ENCODE assay signal across 1 cellular context in genomic region chr1:193058529-193059281, GRCh38.
TF ChIP-seq lines count a peak whose summit lies in the region.

No MANE protein-coding gene starts in this region.

TF ChIP-seq in GM12878, 131 proteins besides CTCF, POLR2A, EP300 and RAD21 (continues in another document):
- no peak for TF ChIP-seq SP1 (IDR thresholded peaks at IDR 0.05; ENCODE audit: low read depth, low read length)
- TF ChIP-seq TAF1 (IDR thresholded peaks at IDR 0.05; ENCODE audit: borderline replicate concordance, low read depth, low read length) = peak; percentile 83
- no peak for TF ChIP-seq ZNF384 (IDR thresholded peaks at IDR 0.05; ENCODE audit: borderline replicate concordance, low read depth, low read length)
- no peak for TF ChIP-seq SMAD1 (IDR thresholded peaks at IDR 0.05; ENCODE audit: low read depth, partially characterized antibody)
- no peak for TF ChIP-seq TCF3 (IDR thresholded peaks at IDR 0.05; ENCODE audit: borderline replicate concordance, insufficient read depth, low read depth, low read length)
- TF ChIP-seq JUND (IDR thresholded peaks at IDR 0.05; ENCODE audit: low read depth, low read length) = no peak
- TF ChIP-seq, protein P1, sequence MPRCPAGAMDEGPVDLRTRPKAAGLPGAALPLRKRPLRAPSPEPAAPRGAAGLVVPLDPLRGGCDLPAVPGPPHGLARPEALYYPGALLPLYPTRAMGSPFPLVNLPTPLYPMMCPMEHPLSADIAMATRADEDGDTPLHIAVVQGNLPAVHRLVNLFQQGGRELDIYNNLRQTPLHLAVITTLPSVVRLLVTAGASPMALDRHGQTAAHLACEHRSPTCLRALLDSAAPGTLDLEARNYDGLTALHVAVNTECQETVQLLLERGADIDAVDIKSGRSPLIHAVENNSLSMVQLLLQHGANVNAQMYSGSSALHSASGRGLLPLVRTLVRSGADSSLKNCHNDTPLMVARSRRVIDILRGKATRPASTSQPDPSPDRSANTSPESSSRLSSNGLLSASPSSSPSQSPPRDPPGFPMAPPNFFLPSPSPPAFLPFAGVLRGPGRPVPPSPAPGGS (IDR thresholded peaks at IDR 0.05; ENCODE audit: borderline replicate concordance, insufficient read depth, low read depth, low read length, poor library complexity, severe bottlenecking) = no peak
- no peak for TF ChIP-seq WRNIP1 (IDR thresholded peaks at IDR 0.05; ENCODE audit: borderline replicate concordance, low read depth, low read length)
- TF ChIP-seq CBX5 (IDR thresholded peaks at IDR 0.05; ENCODE audit: low read depth) = 0 out of 2 replicates have a peak, but pooled peaks have one; percentile 18
- TF ChIP-seq ZNF217 (IDR thresholded peaks at IDR 0.05) = no peak
- TF ChIP-seq, protein P2, sequence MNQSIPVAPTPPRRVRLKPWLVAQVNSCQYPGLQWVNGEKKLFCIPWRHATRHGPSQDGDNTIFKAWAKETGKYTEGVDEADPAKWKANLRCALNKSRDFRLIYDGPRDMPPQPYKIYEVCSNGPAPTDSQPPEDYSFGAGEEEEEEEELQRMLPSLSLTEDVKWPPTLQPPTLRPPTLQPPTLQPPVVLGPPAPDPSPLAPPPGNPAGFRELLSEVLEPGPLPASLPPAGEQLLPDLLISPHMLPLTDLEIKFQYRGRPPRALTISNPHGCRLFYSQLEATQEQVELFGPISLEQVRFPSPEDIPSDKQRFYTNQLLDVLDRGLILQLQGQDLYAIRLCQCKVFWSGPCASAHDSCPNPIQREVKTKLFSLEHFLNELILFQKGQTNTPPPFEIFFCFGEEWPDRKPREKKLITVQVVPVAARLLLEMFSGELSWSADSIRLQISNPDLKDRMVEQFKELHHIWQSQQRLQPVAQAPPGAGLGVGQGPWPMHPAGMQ (IDR thresholded peaks at IDR 0.05; ENCODE audit: borderline replicate concordance) = no peak
- TF ChIP-seq, protein P3, sequence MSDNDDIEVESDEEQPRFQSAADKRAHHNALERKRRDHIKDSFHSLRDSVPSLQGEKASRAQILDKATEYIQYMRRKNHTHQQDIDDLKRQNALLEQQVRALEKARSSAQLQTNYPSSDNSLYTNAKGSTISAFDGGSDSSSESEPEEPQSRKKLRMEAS (IDR thresholded peaks at IDR 0.05; ENCODE audit: low read depth, low read length) = peak; percentile 62; the same call in 1 of the 2 replicates
- TF ChIP-seq NFYA (IDR thresholded peaks at IDR 0.05; ENCODE audit: borderline replicate concordance, low read depth, low read length) = no peak
- no peak for TF ChIP-seq ZNF207 (IDR thresholded peaks at IDR 0.05; ENCODE audit: borderline replicate concordance)
- TF ChIP-seq ZBED1 (IDR thresholded peaks at IDR 0.05; ENCODE audit: borderline replicate concordance) = no peak
- TF ChIP-seq RCOR1 (conservative IDR thresholded peaks at IDR 0.05; ENCODE audit: low read depth, low read length) = no peak
- no peak for TF ChIP-seq EZH2 (IDR thresholded peaks at IDR 0.05; ENCODE audit: borderline replicate concordance, control insufficient read depth, low read depth, low read length)
- TF ChIP-seq TBL1XR1 (IDR thresholded peaks at IDR 0.05; ENCODE audit: low read depth, low read length) = no peak
- TF ChIP-seq BMI1 (IDR thresholded peaks at IDR 0.05; ENCODE audit: borderline replicate concordance) = no peak
- TF ChIP-seq, protein P4, sequence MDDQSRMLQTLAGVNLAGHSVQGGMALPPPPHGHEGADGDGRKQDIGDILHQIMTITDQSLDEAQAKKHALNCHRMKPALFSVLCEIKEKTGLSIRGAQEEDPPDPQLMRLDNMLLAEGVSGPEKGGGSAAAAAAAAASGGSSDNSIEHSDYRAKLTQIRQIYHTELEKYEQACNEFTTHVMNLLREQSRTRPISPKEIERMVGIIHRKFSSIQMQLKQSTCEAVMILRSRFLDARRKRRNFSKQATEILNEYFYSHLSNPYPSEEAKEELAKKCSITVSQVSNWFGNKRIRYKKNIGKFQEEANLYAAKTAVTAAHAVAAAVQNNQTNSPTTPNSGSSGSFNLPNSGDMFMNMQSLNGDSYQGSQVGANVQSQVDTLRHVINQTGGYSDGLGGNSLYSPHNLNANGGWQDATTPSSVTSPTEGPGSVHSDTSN (IDR thresholded peaks at IDR 0.05; ENCODE audit: insufficient replicate concordance, low read depth, low read length) = no peak
- no peak; the same call in 1 of the 2 replicates for TF ChIP-seq HCFC1 (IDR thresholded peaks at IDR 0.05; ENCODE audit: low read length)
- no peak for TF ChIP-seq NRF1 (conservative IDR thresholded peaks at IDR 0.05; ENCODE audit: low read depth, low read length)
- TF ChIP-seq, protein P5, sequence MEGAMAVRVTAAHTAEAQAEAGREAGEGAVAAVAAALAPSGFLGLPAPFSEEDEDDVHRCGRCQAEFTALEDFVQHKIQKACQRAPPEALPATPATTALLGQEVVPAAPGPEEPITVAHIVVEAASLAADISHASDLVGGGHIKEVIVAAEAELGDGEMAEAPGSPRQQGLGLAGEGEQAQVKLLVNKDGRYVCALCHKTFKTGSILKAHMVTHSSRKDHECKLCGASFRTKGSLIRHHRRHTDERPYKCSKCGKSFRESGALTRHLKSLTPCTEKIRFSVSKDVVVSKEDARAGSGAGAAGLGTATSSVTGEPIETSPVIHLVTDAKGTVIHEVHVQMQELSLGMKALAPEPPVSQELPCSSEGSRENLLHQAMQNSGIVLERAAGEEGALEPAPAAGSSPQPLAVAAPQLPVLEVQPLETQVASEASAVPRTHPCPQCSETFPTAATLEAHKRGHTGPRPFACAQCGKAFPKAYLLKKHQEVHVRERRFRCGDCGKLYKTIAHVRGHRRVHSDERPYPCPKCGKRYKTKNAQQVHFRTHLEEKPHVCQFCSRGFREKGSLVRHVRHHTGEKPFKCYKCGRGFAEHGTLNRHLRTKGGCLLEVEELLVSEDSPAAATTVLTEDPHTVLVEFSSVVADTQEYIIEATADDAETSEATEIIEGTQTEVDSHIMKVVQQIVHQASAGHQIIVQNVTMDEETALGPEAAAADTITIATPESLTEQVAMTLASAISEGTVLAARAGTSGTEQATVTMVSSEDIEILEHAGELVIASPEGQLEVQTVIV (IDR thresholded peaks at IDR 0.05; ENCODE audit: borderline replicate concordance, partially characterized antibody) = no peak
- TF ChIP-seq BHLHE40 (IDR thresholded peaks at IDR 0.05; ENCODE audit: borderline replicate concordance in 1 of 2, low read depth in 2 of 2, low read length in 1 of 2) = peak in 1 of 2 experiments; percentile 45; a peak in 2 of 4 replicates
- no peak for TF ChIP-seq FOXK2 (IDR thresholded peaks at IDR 0.05)
- no peak; the same call in 1 of the 2 replicates for TF ChIP-seq GATAD2B (conservative IDR thresholded peaks at IDR 0.05; ENCODE audit: low read depth)
- TF ChIP-seq BACH1 (IDR thresholded peaks at IDR 0.05; ENCODE audit: borderline replicate concordance) = peak; percentile 79
- no peak for TF ChIP-seq BRCA1 (IDR thresholded peaks at IDR 0.05; ENCODE audit: low read depth, low read length)
- TF ChIP-seq ATF2 (IDR thresholded peaks at IDR 0.05; ENCODE audit: low read length) = no peak; the same call in 1 of the 2 replicates
- TF ChIP-seq NBN (IDR thresholded peaks at IDR 0.05) = no peak
- no peak; the same call in 1 of the 2 replicates for TF ChIP-seq FOXM1 (IDR thresholded peaks at IDR 0.05; ENCODE audit: low read depth, low read length)
- 0 out of 4 replicates have a peak, but pooled peaks of 1 of the 2 experiments have one; percentile 20 for TF ChIP-seq ETV6 (conservative IDR thresholded peaks at IDR 0.05 in 1 of 2, IDR thresholded peaks at IDR 0.05 in 1 of 2; ENCODE audit: borderline replicate concordance in 1 of 2, low read depth in 1 of 2)
- no peak for TF ChIP-seq HDAC2 (IDR thresholded peaks at IDR 0.05)
- no peak for TF ChIP-seq YY1 (IDR thresholded peaks at IDR 0.05; ENCODE audit: low read depth, low read length)
- TF ChIP-seq, protein P6, sequence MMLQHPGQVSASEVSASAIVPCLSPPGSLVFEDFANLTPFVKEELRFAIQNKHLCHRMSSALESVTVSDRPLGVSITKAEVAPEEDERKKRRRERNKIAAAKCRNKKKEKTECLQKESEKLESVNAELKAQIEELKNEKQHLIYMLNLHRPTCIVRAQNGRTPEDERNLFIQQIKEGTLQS (IDR thresholded peaks at IDR 0.05; ENCODE audit: borderline replicate concordance, extremely low read depth, low read depth, low read length) = no peak
- TF ChIP-seq ZBTB33 (IDR thresholded peaks at IDR 0.05) = no peak
- TF ChIP-seq, protein P7, sequence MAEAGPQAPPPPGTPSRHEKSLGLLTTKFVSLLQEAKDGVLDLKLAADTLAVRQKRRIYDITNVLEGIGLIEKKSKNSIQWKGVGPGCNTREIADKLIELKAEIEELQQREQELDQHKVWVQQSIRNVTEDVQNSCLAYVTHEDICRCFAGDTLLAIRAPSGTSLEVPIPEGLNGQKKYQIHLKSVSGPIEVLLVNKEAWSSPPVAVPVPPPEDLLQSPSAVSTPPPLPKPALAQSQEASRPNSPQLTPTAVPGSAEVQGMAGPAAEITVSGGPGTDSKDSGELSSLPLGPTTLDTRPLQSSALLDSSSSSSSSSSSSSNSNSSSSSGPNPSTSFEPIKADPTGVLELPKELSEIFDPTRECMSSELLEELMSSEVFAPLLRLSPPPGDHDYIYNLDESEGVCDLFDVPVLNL (IDR thresholded peaks at IDR 0.05; ENCODE audit: low read depth, low read length) = no peak
- TF ChIP-seq, protein P8, sequence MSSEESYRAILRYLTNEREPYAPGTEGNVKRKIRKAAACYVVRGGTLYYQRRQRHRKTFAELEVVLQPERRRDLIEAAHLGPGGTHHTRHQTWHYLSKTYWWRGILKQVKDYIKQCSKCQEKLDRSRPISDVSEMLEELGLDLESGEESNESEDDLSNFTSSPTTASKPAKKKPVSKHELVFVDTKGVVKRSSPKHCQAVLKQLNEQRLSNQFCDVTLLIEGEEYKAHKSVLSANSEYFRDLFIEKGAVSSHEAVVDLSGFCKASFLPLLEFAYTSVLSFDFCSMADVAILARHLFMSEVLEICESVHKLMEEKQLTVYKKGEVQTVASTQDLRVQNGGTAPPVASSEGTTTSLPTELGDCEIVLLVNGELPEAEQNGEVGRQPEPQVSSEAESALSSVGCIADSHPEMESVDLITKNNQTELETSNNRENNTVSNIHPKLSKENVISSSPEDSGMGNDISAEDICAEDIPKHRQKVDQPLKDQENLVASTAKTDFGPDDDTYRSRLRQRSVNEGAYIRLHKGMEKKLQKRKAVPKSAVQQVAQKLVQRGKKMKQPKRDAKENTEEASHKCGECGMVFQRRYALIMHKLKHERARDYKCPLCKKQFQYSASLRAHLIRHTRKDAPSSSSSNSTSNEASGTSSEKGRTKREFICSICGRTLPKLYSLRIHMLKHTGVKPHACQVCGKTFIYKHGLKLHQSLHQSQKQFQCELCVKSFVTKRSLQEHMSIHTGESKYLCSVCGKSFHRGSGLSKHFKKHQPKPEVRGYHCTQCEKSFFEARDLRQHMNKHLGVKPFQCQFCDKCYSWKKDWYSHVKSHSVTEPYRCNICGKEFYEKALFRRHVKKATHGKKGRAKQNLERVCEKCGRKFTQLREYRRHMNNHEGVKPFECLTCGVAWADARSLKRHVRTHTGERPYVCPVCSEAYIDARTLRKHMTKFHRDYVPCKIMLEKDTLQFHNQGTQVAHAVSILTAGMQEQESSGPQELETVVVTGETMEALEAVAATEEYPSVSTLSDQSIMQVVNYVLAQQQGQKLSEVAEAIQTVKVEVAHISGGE (CRISPR knock-in tag; IDR thresholded peaks at IDR 0.05) = no peak
- no peak for TF ChIP-seq CHD1 (IDR thresholded peaks at IDR 0.05; ENCODE audit: low read depth, low read length)
- TF ChIP-seq ZBTB4 (CRISPR knock-in tag; IDR thresholded peaks at IDR 0.05) = no peak
- 0 out of 2 replicates have a peak, but pooled peaks have one; percentile 6 for TF ChIP-seq LARP7 (IDR thresholded peaks at IDR 0.05)
- TF ChIP-seq ZSCAN29 (IDR thresholded peaks at IDR 0.05) = peak; percentile 61; the same call in 1 of the 2 replicates
- no peak for TF ChIP-seq NFXL1 (IDR thresholded peaks at IDR 0.05; ENCODE audit: borderline replicate concordance)
- no peak for TF ChIP-seq ZZZ3 (IDR thresholded peaks at IDR 0.05; ENCODE audit: control insufficient read depth, insufficient read length, low read depth)
